In the genomic region with DNA sequence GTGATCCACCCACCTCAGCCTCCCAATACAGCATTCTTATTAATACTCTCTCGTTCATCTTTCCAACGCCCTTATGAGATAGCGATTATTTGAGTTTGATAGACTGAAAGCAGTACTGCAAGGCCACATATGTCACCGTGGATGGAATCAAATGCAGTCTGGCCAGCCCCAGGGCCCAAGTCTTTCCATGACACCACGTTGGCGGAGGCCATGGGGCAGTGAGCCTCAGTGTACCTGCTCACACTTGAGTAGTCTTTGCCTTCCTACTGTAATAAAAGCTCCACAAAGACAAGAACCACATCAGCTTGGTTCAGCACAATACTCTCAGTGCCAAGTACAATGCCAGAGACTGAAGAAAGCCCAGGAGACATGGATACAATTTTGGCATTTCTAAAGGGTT, we compare ENCODE assay signal across 1 cellular context.
TF ChIP-seq lines count a peak whose summit lies in the region.

No MANE protein-coding gene starts in this region.

TF ChIP-seq in IMR-90, 13 proteins besides CTCF, POLR2A, EP300 and RAD21:
- TF ChIP-seq MAFK (IDR thresholded peaks at IDR 0.05; ENCODE audit: low read depth, low read length) (no peak), SMC3 (IDR thresholded peaks at IDR 0.05; ENCODE audit: low read depth, low read length) (no peak), FOS (IDR thresholded peaks at IDR 0.05; ENCODE audit: low read depth, low read length) (no peak), BHLHE40 (IDR thresholded peaks at IDR 0.05; ENCODE audit: low read depth, low read length) (no peak), RCOR1 (IDR thresholded peaks at IDR 0.05; ENCODE audit: insufficient replicate concordance, low read length) (no peak), NFE2L2 (IDR thresholded peaks at IDR 0.05; ENCODE audit: low read depth, low read length) (no peak), MAZ (IDR thresholded peaks at IDR 0.05; ENCODE audit: borderline replicate concordance, low read depth, low read length) (no peak)
- TF ChIP-seq, protein P1, sequence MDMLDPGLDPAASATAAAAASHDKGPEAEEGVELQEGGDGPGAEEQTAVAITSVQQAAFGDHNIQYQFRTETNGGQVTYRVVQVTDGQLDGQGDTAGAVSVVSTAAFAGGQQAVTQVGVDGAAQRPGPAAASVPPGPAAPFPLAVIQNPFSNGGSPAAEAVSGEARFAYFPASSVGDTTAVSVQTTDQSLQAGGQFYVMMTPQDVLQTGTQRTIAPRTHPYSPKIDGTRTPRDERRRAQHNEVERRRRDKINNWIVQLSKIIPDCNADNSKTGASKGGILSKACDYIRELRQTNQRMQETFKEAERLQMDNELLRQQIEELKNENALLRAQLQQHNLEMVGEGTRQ (IDR thresholded peaks at IDR 0.05; ENCODE audit: low read depth, low read length): no peak
